Comparison of ENCODE assay signal across 21 cellular contexts in genomic region chr20:44533928-44534327, GRCh38. TPM values are rescaled to one million over a fixed set of nuclear protein-coding genes. Genes with fewer than 3 reads are reported as not detected.
DNase-seq lines count a peak whose midpoint lies in the region; ATAC-seq and TF ChIP-seq lines count a peak whose summit lies in the region.
"Had no signal": no experiment of that assay in that cellular context is flagged by ENCODE, and none has a peak within 500 bp of the region (broad histone marks: within the 10 kb centered on the region; RNA-seq: fewer than 3 reads in every experiment).

No MANE protein-coding gene starts in this region.

- TF ChIP-seq CTCF in Panc1 (IDR thresholded peaks at IDR 0.05) (no peak), gastroesophageal sphincter (IDR thresholded peaks at IDR 0.05) (no peak)

- H3K4me3 Mint-ChIP-seq in activated CD8-positive, alpha-beta memory T cell treated with anti-CD3 and anti-CD28 coated beads, Interleukin-2, amount 10 ng/mL, durations not matched to agents 7 days and 5 days: no peak overlapping the region
- no peak overlapping the region for H3K4me3 Mint-ChIP-seq in T-helper 2 cell treated with Interferon-gamma antibody and Interleukin-4, amounts not matched to agents 5 μg/mL and 100 μg/mL, for 36 hours
- H3K4me3 Mint-ChIP-seq: B cell; CD4-positive, alpha-beta T cell; T-cell had no signal

- TF ChIP-seq EP300 in gastroesophageal sphincter (IDR thresholded peaks at IDR 0.05): no peak

- H3K9me3 ChIP-seq in Panc1 (ENCODE audit: control insufficient read depth, insufficient read depth, low read depth, low read length) (no peaks in the 10 kb centered on the region), gastroesophageal sphincter (no peaks in the 10 kb centered on the region)
- H3K9me3 ChIP-seq: SJSA1 had no signal

- no peak overlapping the region for H3K4me3 ChIP-seq in Panc1 (ENCODE audit: low read depth in 2 of 2, low read length in 2 of 2)
- no peak overlapping the region for H3K4me3 ChIP-seq in gastroesophageal sphincter
- H3K4me3 ChIP-seq: MG63, SJSA1 had no signal

- H3K36me3 Mint-ChIP-seq in activated CD8-positive, alpha-beta memory T cell treated with anti-CD3 and anti-CD28 coated beads, Interleukin-2, amount 10 ng/mL, durations not matched to agents 7 days and 5 days: no peaks in the 10 kb centered on the region
- H3K36me3 Mint-ChIP-seq in T-helper 2 cell treated with Interferon-gamma antibody and Interleukin-4, amounts not matched to agents 5 μg/mL and 100 μg/mL, for 36 hours (ENCODE audit: low read depth): no peaks in the 10 kb centered on the region
- H3K36me3 Mint-ChIP-seq: T-cell had no signal

- POLR2A ChIA-PET in Panc1 (lab: Charles Lee): no interaction called here

- in situ Hi-C loops in Panc1 (cut with HindIII; ENCODE audit: low pct_unique_long_range_greater_than_20kb, low sequenced_read_pairs): no loop called here

- DNase-seq in activated CD8-positive, alpha-beta memory T cell treated with anti-CD3 and anti-CD28 coated beads for 24 hours: peak; percentile 11
- DNase-seq in activated CD8-positive, alpha-beta memory T cell treated with anti-CD3 and anti-CD28 coated beads, Interleukin-2, amount 10 ng/mL, durations not matched to agents 7 days and 5 days: no peak
- DNase-seq in Panc1 (ENCODE audit: low read depth, low spot score): no peak
- no peak for DNase-seq in retina
- no peak for DNase-seq in T-helper 2 cell treated with Interferon-gamma antibody and Interleukin-4, amounts not matched to agents 5 μg/mL and 100 μg/mL, for 36 hours (ENCODE audit: low spot score)
- DNase-seq: Calu3; CD4-positive, alpha-beta T cell; DND-41; GF-D8; MG63; NCI-H1417 treated with DMSO at 0.1 percent for 48 hours; NCI-H2081 treated with DMSO at 0.1 percent for 48 hours; NCI-H446 treated with DMSO at 0.1 percent for 48 hours; NCI-H774; T-cell had no signal

- no peak for TF ChIP-seq POLR2A in gastroesophageal sphincter (IDR thresholded peaks at IDR 0.05)

- WGBS in gastroesophageal sphincter (ENCODE audit: low coverage in 1 of 2), 2 donors: 29 to 55% methylated on average over 4 of the region's 4 CpGs

- no peak for ATAC-seq in activated CD8-positive, alpha-beta memory T cell treated with anti-CD3 and anti-CD28 coated beads, Interleukin-2, amount 10 ng/mL, durations not matched to agents 7 days and 5 days
- ATAC-seq in Panc1 (no peak), gastroesophageal sphincter (no peak), HG03521 (IDR thresholded peaks at IDR 0.05; ENCODE audit: unreplicated experiment) (no peak)
- ATAC-seq: HCT116 had no signal

- H3K27ac ChIP-seq in Panc1 (ENCODE audit: low read length) (0 out of 2 replicates have a peak overlapping the region, but pooled peaks have one; percentile 18), gastroesophageal sphincter (peak overlapping the region in 3 of 4 donors; percentile 55 to 92 (median 89))
- H3K27ac ChIP-seq: KMS-11, SJSA1 had no signal

- intact Hi-C loops in Panc1 (cut with micrococcal nuclease; ENCODE audit: unreplicated experiment): loop anchor here (10.0 kb wide), 1 partner anchor 71 kb away; no protein-coding TSS in a partner anchor

- peaks cover 4% of the 10 kb centered on the region for H3K27me3 Mint-ChIP-seq in activated CD8-positive, alpha-beta memory T cell treated with anti-CD3 and anti-CD28 coated beads, Interleukin-2, amount 10 ng/mL, durations not matched to agents 7 days and 5 days
- H3K27me3 Mint-ChIP-seq in T-helper 2 cell treated with Interferon-gamma antibody and Interleukin-4, amounts not matched to agents 5 μg/mL and 100 μg/mL, for 36 hours (ENCODE audit: low read depth): peaks cover 11% of the 10 kb centered on the region
- H3K27me3 Mint-ChIP-seq: B cell; CD4-positive, alpha-beta T cell; T-cell had no signal

- H3K36me3 ChIP-seq in Panc1 (ENCODE audit: control insufficient read depth, insufficient read depth, low read length) (no peaks in the 10 kb centered on the region), gastroesophageal sphincter (no peaks in the 10 kb centered on the region)
- H3K36me3 ChIP-seq: MG63, SJSA1 had no signal

- H3K4me1 ChIP-seq in Panc1 (ENCODE audit: control insufficient read depth, insufficient read depth, low read length) (peaks cover 13% of the 10 kb centered on the region), gastroesophageal sphincter (peaks cover 0 to 63% (median 0%) of the 10 kb centered on the region in 3 donors)

- no TSS peak for BruUV-seq in Panc1 (replicated peaks; lab: Mats Ljungman, UMichigan)

- no peak overlapping the region for H3K27ac Mint-ChIP-seq in activated CD8-positive, alpha-beta memory T cell treated with anti-CD3 and anti-CD28 coated beads, Interleukin-2, amount 10 ng/mL, durations not matched to agents 7 days and 5 days
- no peak overlapping the region for H3K27ac Mint-ChIP-seq in T-helper 2 cell treated with Interferon-gamma antibody and Interleukin-4, amounts not matched to agents 5 μg/mL and 100 μg/mL, for 36 hours
- H3K27ac Mint-ChIP-seq: B cell; CD4-positive, alpha-beta T cell; T-cell had no signal

- no peaks in the 10 kb centered on the region for H3K9me3 Mint-ChIP-seq in activated CD8-positive, alpha-beta memory T cell treated with anti-CD3 and anti-CD28 coated beads, Interleukin-2, amount 10 ng/mL, durations not matched to agents 7 days and 5 days (ENCODE audit: low read depth)
- H3K9me3 Mint-ChIP-seq in T-helper 2 cell treated with Interferon-gamma antibody and Interleukin-4, amounts not matched to agents 5 μg/mL and 100 μg/mL, for 36 hours: no peaks in the 10 kb centered on the region
- H3K9me3 Mint-ChIP-seq: CD4-positive, alpha-beta T cell; T-cell had no signal

- H3K27me3 ChIP-seq in Panc1 (ENCODE audit: control insufficient read depth, insufficient read depth, low read length): no peaks in the 10 kb centered on the region
- no peaks in the 10 kb centered on the region for H3K27me3 ChIP-seq in gastroesophageal sphincter
- H3K27me3 ChIP-seq: MG63, SJSA1 had no signal

- peaks cover 7% of the 10 kb centered on the region for H3K4me1 Mint-ChIP-seq in activated CD8-positive, alpha-beta memory T cell treated with anti-CD3 and anti-CD28 coated beads, Interleukin-2, amount 10 ng/mL, durations not matched to agents 7 days and 5 days
- peaks cover 7% of the 10 kb centered on the region for H3K4me1 Mint-ChIP-seq in T-helper 2 cell treated with Interferon-gamma antibody and Interleukin-4, amounts not matched to agents 5 μg/mL and 100 μg/mL, for 36 hours (ENCODE audit: low read depth)

- CTCF ChIA-PET in activated CD8-positive, alpha-beta memory T cell treated with anti-CD3 and anti-CD28 coated beads, Interleukin-2, amount 10 ng/mL, durations not matched to agents 7 days and 5 days (lab: Charles Lee): interaction anchor here (0.6 to 3.3 kb wide), 2 partner anchors 12 to 76 kb away, joined by 3 to 9 read pairs; partner anchors contain the start of gene SERINC3
- CTCF ChIA-PET in Panc1 (lab: Charles Lee): no interaction called here

RNA-seq across cellular contexts. Expression of gene SERINC3, which starts 12.1 kb away (rescaled TPM):
- 10 to 100 TPM; 50.1 to 64.6 TPM for total RNA-seq in activated CD8-positive, alpha-beta memory T cell treated with anti-CD3 and anti-CD28 coated beads, Interleukin-2, amount 10 ng/mL, durations not matched to agents 7 days and 5 days
- total RNA-seq in Panc1 (2021; ENCODE audit: unreplicated experiment): 76.4 TPM
- polyA plus RNA-seq in Panc1 (2012; ENCODE audit: insufficient read length): 90.5 TPM
- total RNA-seq in gastroesophageal sphincter: 100 to 1,000 TPM; 119 to 140 (median 131) TPM

RNA-seq across cellular contexts. Expression of gene PKIG, which starts 48.5 kb away (rescaled TPM):
- 1 to 10 TPM; 1.1 to 1.6 TPM for total RNA-seq in activated CD8-positive, alpha-beta memory T cell treated with anti-CD3 and anti-CD28 coated beads, Interleukin-2, amount 10 ng/mL, durations not matched to agents 7 days and 5 days
- total RNA-seq in Panc1 (2021; ENCODE audit: unreplicated experiment) (66.3 TPM), gastroesophageal sphincter (100 to 1,000 TPM; 241 to 418 (median 291) TPM)
- 91.5 TPM for polyA plus RNA-seq in Panc1 (2012; ENCODE audit: insufficient read length)

RNA-seq across cellular contexts. Expression of gene TTPAL, which starts 58.3 kb away (rescaled TPM):
- total RNA-seq in activated CD8-positive, alpha-beta memory T cell treated with anti-CD3 and anti-CD28 coated beads, Interleukin-2, amount 10 ng/mL, durations not matched to agents 7 days and 5 days: 10 to 100 TPM; 16.5 to 23.9 TPM
- total RNA-seq in Panc1 (2021; ENCODE audit: unreplicated experiment) (37.4 TPM), gastroesophageal sphincter (10 to 100 TPM in 3 of 4 donors, 1 to 10 TPM in 1; 9.2 to 21.8 (median 13.8) TPM)
- 19.1 TPM for polyA plus RNA-seq in Panc1 (2012; ENCODE audit: insufficient read length)

Comparison
In these comparisons a context has a peak if more than half of its experiments do, and no peak if none do; other contexts are left out.
1. RNA of gene PKIG, which starts 48.5 kb away (total RNA-seq): 241 to 418 TPM in gastroesophageal sphincter and 66.3 TPM in Panc1 (single experiment); 1.1 to 1.6 TPM in activated CD8-positive, alpha-beta memory T cell treated with anti-CD3 and anti-CD28 coated beads, Interleukin-2, amount 10 ng/mL, durations not matched to agents 7 days and 5 days; every median in the first group is over 10 times any median in the second.